13 cellular contexts compared by ENCODE assay signal in genomic region chr1:214386747-214387146, GRCh38.
DNase-seq lines count a peak whose midpoint lies in the region; ATAC-seq and TF ChIP-seq lines count a peak whose summit lies in the region.
"Had no signal": no experiment of that assay in that cellular context is flagged by ENCODE, and none has a peak within 500 bp of the region (broad histone marks: within the 10 kb centered on the region; RNA-seq: fewer than 3 reads in every experiment).

No MANE protein-coding gene starts in this region.

- H3K4me1 Mint-ChIP-seq in activated T-helper 2 cell treated with anti-CD3 and anti-CD28 coated beads, Interferon-gamma antibody, Interleukin-2, Interleukin-4, amounts not matched to agents 10 μg/mL and 5 μg/mL and 100 μg/mL, durations not matched to agents 14 hours and 24 hours and 36 hours (ENCODE audit: low read depth) = peaks cover 58% of the 10 kb centered on the region

- peak overlapping the region; percentile 40 for H3K56ac ChIP-seq in mesendoderm (ENCODE audit: low read length)

- H3K9me3 Mint-ChIP-seq in activated T-helper 2 cell treated with anti-CD3 and anti-CD28 coated beads, Interferon-gamma antibody, Interleukin-2, Interleukin-4, amounts not matched to agents 10 μg/mL and 5 μg/mL and 100 μg/mL, durations not matched to agents 14 hours and 24 hours and 36 hours = no peaks in the 10 kb centered on the region

- no peak overlapping the region for H2AK5ac ChIP-seq in mesendoderm (ENCODE audit: low read length)

- no peak overlapping the region for H3K4me2 ChIP-seq in Karpas-422 (ENCODE audit: low read depth, low read length, poor library complexity, severe bottlenecking)
- H3K4me2 ChIP-seq in mesendoderm (ENCODE audit: low read length) = no peak overlapping the region
- H3K4me2 ChIP-seq: BLaER1 treated with 17β-estradiol and CSF1 and Interleukin-3, amounts not matched to agents 10 nM and 100 nM had no signal

- H3K9ac ChIP-seq in Karpas-422 (ENCODE audit: low read length) (no peak overlapping the region), mesendoderm (ENCODE audit: low read length) (no peak overlapping the region)
- H3K9ac ChIP-seq: BLaER1 treated with 17β-estradiol and CSF1 and Interleukin-3, amounts not matched to agents 10 nM and 100 nM had no signal

- no peak overlapping the region for H3K23ac ChIP-seq in mesendoderm (ENCODE audit: low read length)

- no peak overlapping the region for H2BK15ac ChIP-seq in mesendoderm (replicated peaks; ENCODE audit: low read depth)

- no CpG with 5 or more reads among the region's 14 CpGs for WGBS in mesendoderm (ENCODE audit: extremely low coverage, insufficient coverage, low lambda C conversion rate)

- H3K27ac ChIP-seq in Karpas-422 (ENCODE audit: low read length) = no peak overlapping the region
- H3K27ac ChIP-seq in mesendoderm (ENCODE audit: low read depth, low read length) = no peak overlapping the region
- H3K27ac ChIP-seq: BLaER1 treated with 17β-estradiol and CSF1 and Interleukin-3, amounts not matched to agents 10 nM and 100 nM had no signal

- H4K8ac ChIP-seq in mesendoderm (ENCODE audit: low read depth, low read length) = no peak overlapping the region

- peak overlapping the region; percentile 55 for H3K4me3 Mint-ChIP-seq in activated T-helper 2 cell treated with anti-CD3 and anti-CD28 coated beads, Interferon-gamma antibody, Interleukin-2, Interleukin-4, amounts not matched to agents 10 μg/mL and 5 μg/mL and 100 μg/mL, durations not matched to agents 14 hours and 24 hours and 36 hours (ENCODE audit: low read depth)

- H3K36me3 ChIP-seq in BE2C = no peaks in the 10 kb centered on the region
- no peaks in the 10 kb centered on the region for H3K36me3 ChIP-seq in Karpas-422 (ENCODE audit: insufficient read depth, low read length)
- H3K36me3 ChIP-seq in mesendoderm (ENCODE audit: control insufficient read depth, insufficient read depth, low read length) = peaks cover 10% of the 10 kb centered on the region
- H3K36me3 ChIP-seq: BLaER1 treated with 17β-estradiol and CSF1 and Interleukin-3, amounts not matched to agents 10 nM and 100 nM had no signal

- H3K9me3 ChIP-seq in BE2C (no peaks in the 10 kb centered on the region), Karpas-422 (ENCODE audit: low read length) (no peaks in the 10 kb centered on the region)

- H3K4me3 ChIP-seq in BE2C (ENCODE audit: low read depth, low read length) (no peak overlapping the region), Karpas-422 (ENCODE audit: low read length) (no peak overlapping the region), mesendoderm (ENCODE audit: low read length) (no peak overlapping the region)
- H3K4me3 ChIP-seq: BLaER1 treated with 17β-estradiol and CSF1 and Interleukin-3, amounts not matched to agents 10 nM and 100 nM had no signal

- H2BK5ac ChIP-seq in mesendoderm (ENCODE audit: low read length) = no peak overlapping the region

- intact Hi-C loops in activated T-helper 2 cell treated with anti-CD3 and anti-CD28 coated beads, Interferon-gamma antibody, Interleukin-2, Interleukin-4, amounts not matched to agents 10 μg/mL and 5 μg/mL and 100 μg/mL, durations not matched to agents 14 hours and 24 hours and 36 hours (cut with micrococcal nuclease) = loop anchor here (5.0 kb wide), 1 partner anchor 41 kb away; no protein-coding TSS in a partner anchor

- H3K4me1 ChIP-seq in BE2C = no peaks in the 10 kb centered on the region
- H3K4me1 ChIP-seq in Karpas-422 (ENCODE audit: low read length) = peaks cover 20% of the 10 kb centered on the region
- no peaks in the 10 kb centered on the region for H3K4me1 ChIP-seq in mesendoderm (ENCODE audit: control insufficient read depth, low read depth, low read length)
- H3K4me1 ChIP-seq: BLaER1 treated with 17β-estradiol and CSF1 and Interleukin-3, amounts not matched to agents 10 nM and 100 nM had no signal

- H2BK120ac ChIP-seq in mesendoderm (ENCODE audit: low read depth, low read length) = no peak overlapping the region

- H3K27me3 ChIP-seq in BE2C = no peaks in the 10 kb centered on the region
- no peaks in the 10 kb centered on the region for H3K27me3 ChIP-seq in Karpas-422 (ENCODE audit: low read length)
- no peaks in the 10 kb centered on the region for H3K27me3 ChIP-seq in mesendoderm (ENCODE audit: insufficient read depth, low read length, poor library complexity)
- H3K27me3 ChIP-seq: BLaER1 treated with 17β-estradiol and CSF1 and Interleukin-3, amounts not matched to agents 10 nM and 100 nM had no signal

- H2AFZ ChIP-seq in Karpas-422 (ENCODE audit: low read length) = peak overlapping the region; percentile 60; the same call in 1 of the 2 replicates

- H3K79me1 ChIP-seq in mesendoderm (ENCODE audit: low read length) = peaks cover 5% of the 10 kb centered on the region

- ATAC-seq in stimulated activated naive CD8-positive, alpha-beta T cell treated with anti-CD3 and anti-CD28 coated beads, Interleukin-15, Interleukin-2, amounts not matched to agents 100 U/mL and 50 U/mL, for 24 hours = no peak

- peak; percentile 37 for DNase-seq in BE2C
- no peak for DNase-seq in Karpas-422
- peak; percentile 41 for DNase-seq in activated T-helper 2 cell treated with anti-CD3 and anti-CD28 coated beads, Interferon-gamma antibody, Interleukin-2, Interleukin-4, amounts not matched to agents 10 μg/mL and 5 μg/mL and 100 μg/mL, durations not matched to agents 14 hours and 24 hours and 36 hours (ENCODE audit: low spot score)
- DNase-seq in mesendoderm = no peak
- no peak for DNase-seq in NCI-H2196 treated with DMSO at 0.1 percent for 48 hours (lab: John Stamatoyannopoulos, UW; ENCODE audit: unreplicated experiment)
- DNase-seq in ecto neural progenitor cell (ENCODE audit: low spot score) = no peak
- DNase-seq in stimulated activated naive CD8-positive, alpha-beta T cell treated with anti-CD3 and anti-CD28 coated beads, Interleukin-15, Interleukin-2, amounts not matched to agents 100 U/mL and 50 U/mL, for 24 hours = no peak
- no peak for DNase-seq in stimulated activated CD4-positive, alpha-beta T cell treated with anti-CD3 and anti-CD28 coated beads, Interleukin-1b, Interleukin-23, amount 100 ng/mL, for 48 hours
- DNase-seq: activated effector memory CD4-positive, alpha-beta T cell treated with Interleukin-2 at 50 U/mL for 16 hours; hypothalamus; NCI-H1417; stimulated activated CD8-positive, alpha-beta memory T cell treated with anti-CD3 and anti-CD28 coated beads, Interleukin-4, amount 100 ng/mL, for 48 hours had no signal

- H3K4ac ChIP-seq in mesendoderm (ENCODE audit: low read depth, low read length) = no peak overlapping the region

- TF ChIP-seq CTCF in BE2C (IDR thresholded peaks at IDR 0.05; ENCODE audit: low read depth, low read length) = no peak

- no peaks in the 10 kb centered on the region for H3K9me2 ChIP-seq in Karpas-422 (replicated peaks; ENCODE audit: insufficient read depth, low read length)

- H3K27ac Mint-ChIP-seq in activated T-helper 2 cell treated with anti-CD3 and anti-CD28 coated beads, Interferon-gamma antibody, Interleukin-2, Interleukin-4, amounts not matched to agents 10 μg/mL and 5 μg/mL and 100 μg/mL, durations not matched to agents 14 hours and 24 hours and 36 hours = peak overlapping the region; percentile 92

- no peaks in the 10 kb centered on the region for H3K27me3 Mint-ChIP-seq in activated T-helper 2 cell treated with anti-CD3 and anti-CD28 coated beads, Interferon-gamma antibody, Interleukin-2, Interleukin-4, amounts not matched to agents 10 μg/mL and 5 μg/mL and 100 μg/mL, durations not matched to agents 14 hours and 24 hours and 36 hours (ENCODE audit: low read depth)

- H3K18ac ChIP-seq in mesendoderm (ENCODE audit: low read length) = no peak overlapping the region

- no peak overlapping the region for H4K5ac ChIP-seq in mesendoderm (ENCODE audit: low read length)

- H3K79me2 ChIP-seq in Karpas-422 (ENCODE audit: low read length) (no peaks in the 10 kb centered on the region), mesendoderm (ENCODE audit: control insufficient read depth, insufficient read depth, low read length) (peaks cover 3% of the 10 kb centered on the region)

- no peaks in the 10 kb centered on the region for H4K20me1 ChIP-seq in Karpas-422 (ENCODE audit: insufficient read depth, low read depth, low read length)
- H4K20me1 ChIP-seq: BLaER1 treated with 17β-estradiol and CSF1 and Interleukin-3, amounts not matched to agents 10 nM and 100 nM had no signal

- H3K36me3 Mint-ChIP-seq in activated T-helper 2 cell treated with anti-CD3 and anti-CD28 coated beads, Interferon-gamma antibody, Interleukin-2, Interleukin-4, amounts not matched to agents 10 μg/mL and 5 μg/mL and 100 μg/mL, durations not matched to agents 14 hours and 24 hours and 36 hours (ENCODE audit: low read depth) = peaks cover 80% of the 10 kb centered on the region

Comparison
In these comparisons a context has a peak if more than half of its experiments do, and no peak if none do; other contexts are left out.
1. DNase-seq: peak in BE2C (single experiment) and activated T-helper 2 cell treated with anti-CD3 and anti-CD28 coated beads, Interferon-gamma antibody, Interleukin-2, Interleukin-4, amounts not matched to agents 10 μg/mL and 5 μg/mL and 100 μg/mL, durations not matched to agents 14 hours and 24 hours and 36 hours (single experiment); none in Karpas-422 (single experiment), mesendoderm (single experiment), NCI-H2196 treated with DMSO at 0.1 percent for 48 hours (single experiment), ecto neural progenitor cell (single experiment), stimulated activated naive CD8-positive, alpha-beta T cell treated with anti-CD3 and anti-CD28 coated beads, Interleukin-15, Interleukin-2, amounts not matched to agents 100 U/mL and 50 U/mL, for 24 hours (single experiment) and stimulated activated CD4-positive, alpha-beta T cell treated with anti-CD3 and anti-CD28 coated beads, Interleukin-1b, Interleukin-23, amount 100 ng/mL, for 48 hours (single experiment).